ENCODE assay signal across 8 cellular contexts in the genomic region with DNA sequence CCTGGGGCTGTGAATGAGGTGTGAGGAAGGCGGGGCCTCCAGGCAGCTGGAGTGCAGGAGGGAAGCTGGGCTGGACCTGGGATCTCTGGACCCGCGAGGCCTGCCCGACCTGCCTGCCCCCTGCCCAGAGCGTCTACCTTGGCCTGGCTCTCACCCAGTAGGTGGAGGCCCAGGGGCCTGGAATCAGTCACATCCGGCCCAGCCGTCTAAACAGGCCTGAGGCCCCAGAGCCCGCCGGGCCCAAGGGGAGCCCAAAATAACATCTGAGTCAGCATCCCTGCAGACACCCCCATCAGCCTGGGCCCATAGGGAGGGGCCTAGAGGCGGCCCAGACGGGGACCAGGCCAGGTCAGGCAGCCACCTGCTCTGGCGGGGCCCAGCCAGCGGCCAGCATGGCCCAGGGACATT. TPM values are rescaled to one million over a fixed set of nuclear protein-coding genes. Genes with fewer than 3 reads are reported as not detected.
DNase-seq lines count a peak whose midpoint lies in the region; ATAC-seq, FAIRE-seq and TF ChIP-seq lines count a peak whose summit lies in the region.

No MANE protein-coding gene starts in this region.

- DNase-seq in H7: peak; percentile 83
- DNase-seq in LHCN-M2 (ENCODE audit: low read depth): peak; percentile 55
- DNase-seq in kidney: peak; percentile 74
- DNase-seq in stimulated activated CD8-positive, alpha-beta memory T cell treated with anti-CD3 and anti-CD28 coated beads, Interleukin-4, amount 100 ng/mL, for 48 hours: no peak
- no peak for DNase-seq in DMS79 treated with DMSO at 0.1 percent for 48 hours (lab: John Stamatoyannopoulos, UW)
- DNase-seq in NCI-H128 (lab: John Stamatoyannopoulos, UW; ENCODE audit: unreplicated experiment): no peak
- DNase-seq in left colon: no peak

- no peaks in the 10 kb centered on the region for H3K4me1 ChIP-seq in kidney (ENCODE audit: control insufficient read depth in 1 of 2, insufficient read depth in 1 of 2, low read depth in 1 of 2, low read length in 2 of 2)

- H3K36me3 ChIP-seq in H7 (replicated peaks; ENCODE audit: control insufficient read depth, insufficient read depth, low read length) (no peaks in the 10 kb centered on the region), kidney (ENCODE audit: control insufficient read depth in 1 of 2, insufficient read depth in 2 of 2, low read length in 2 of 2) (no peaks in the 10 kb centered on the region)

- H3K27me3 ChIP-seq in H7 (ENCODE audit: control insufficient read depth, insufficient read depth, low read length): no peaks in the 10 kb centered on the region

- H3K27ac ChIP-seq in kidney (ENCODE audit: low read depth in 2 of 2, low read length in 2 of 2): no peak overlapping the region

- peak; percentile 91 for ATAC-seq in GM18519 (IDR thresholded peaks at IDR 0.05; ENCODE audit: low FRiP score, unreplicated experiment)
- ATAC-seq in left colon: no peak

- no peak overlapping the region for H3K9ac ChIP-seq in kidney (ENCODE audit: low read length in 2 of 2)

- no peak for FAIRE-seq in kidney (lab: Jason Lieb, UNC)

- intact Hi-C loops in kidney (cut with DNase I) (no loop called here), left colon (cut with DNase I, micrococcal nuclease) (no loop called here)

- H3K9me3 ChIP-seq in kidney (ENCODE audit: control insufficient read depth in 1 of 2, low read length in 2 of 2): no peaks in the 10 kb centered on the region

- no peak for TF ChIP-seq CTCF in kidney (IDR thresholded peaks at IDR 0.05; ENCODE audit: borderline replicate concordance, extremely low read depth, insufficient read depth)

- no peak overlapping the region for H3K4me3 ChIP-seq in H7 (ENCODE audit: insufficient read depth, low read depth, low read length)
- H3K4me3 ChIP-seq in kidney (ENCODE audit: low read length in 2 of 2): no peak overlapping the region

RNA-seq across cellular contexts. Expression of a gene that starts 15.1 kb away (rescaled TPM):
- total RNA-seq in H7 (2014; rRNA removed; shearing (Covaris generic)): 2.7 and 5.3 TPM in 2 replicates
- total RNA-seq in LHCN-M2 (2014; rRNA removed): 2.1 and 3.3 TPM in 2 replicates
- 62.8 TPM for polyA plus RNA-seq in LHCN-M2 (2012)
- 44.8 TPM for total RNA-seq in kidney
- 14.9 TPM for polyA plus RNA-seq in kidney (ENCODE audit: insufficient read depth, low read depth, low replicate concordance)
- total RNA-seq in left colon: 10 to 100 TPM; 10.3 to 15.0 TPM

Comparison
In these comparisons a context has a peak if more than half of its experiments do, and no peak if none do; other contexts are left out.
1. DNase-seq: peak in H7 (single experiment), LHCN-M2 (single experiment) and kidney (single experiment); none in stimulated activated CD8-positive, alpha-beta memory T cell treated with anti-CD3 and anti-CD28 coated beads, Interleukin-4, amount 100 ng/mL, for 48 hours (single experiment), DMS79 treated with DMSO at 0.1 percent for 48 hours (single experiment), NCI-H128 (single experiment) and left colon (0 of 2).